8 cellular contexts compared by ENCODE assay signal in the genomic region with DNA sequence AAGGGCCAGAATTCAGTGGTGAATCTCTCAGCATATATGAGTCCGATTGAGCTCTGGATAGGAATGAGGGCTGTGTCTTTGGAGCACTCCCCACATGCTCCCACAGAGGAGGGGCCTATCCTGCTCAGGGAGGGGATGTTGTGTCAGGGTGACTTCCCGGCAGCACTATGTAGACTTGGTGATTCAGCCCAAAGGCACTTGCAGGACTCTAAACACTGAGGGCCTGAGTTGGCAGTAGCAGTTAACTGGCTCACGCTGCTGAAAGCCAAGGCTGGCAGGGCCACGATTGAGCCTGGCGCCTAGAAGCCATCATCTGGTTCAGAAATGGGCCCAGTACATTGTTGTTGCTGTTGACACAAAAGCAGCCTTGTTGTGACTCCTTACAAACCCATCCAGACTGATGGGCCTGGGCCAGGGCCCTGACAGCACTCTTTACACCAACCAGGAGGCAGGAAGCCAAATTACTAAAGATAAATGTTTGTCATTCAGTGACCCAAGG. TPM values are rescaled to one million over a fixed set of nuclear protein-coding genes. Genes with fewer than 3 reads are reported as not detected.
A peak's percentile ranks its signal among the peaks of the same experiment; 100 is the strongest.
DNase-seq lines count a peak whose midpoint lies in the region; TF ChIP-seq lines count a peak whose summit lies in the region.

No MANE protein-coding gene starts in this region.

- intact Hi-C loops in ovary (cut with DNase I) = loop anchor here in 2 of 4 donors (10.0 kb wide), 2 partner anchors 68 to 178 kb away; a partner anchor contains a TSS
- intact Hi-C loops in activated naive CD4-positive, alpha-beta T cell treated with anti-CD3 and anti-CD28 coated beads for 36 hours (cut with micrococcal nuclease) = no loop called here

- H3K27me3 Mint-ChIP-seq in activated naive CD4-positive, alpha-beta T cell treated with anti-CD3 and anti-CD28 coated beads for 36 hours (ENCODE audit: low read depth) = no peaks in the 10 kb centered on the region

- H3K9me3 Mint-ChIP-seq in activated naive CD4-positive, alpha-beta T cell treated with anti-CD3 and anti-CD28 coated beads for 36 hours = no peaks in the 10 kb centered on the region

- CTCF ChIA-PET in activated naive CD4-positive, alpha-beta T cell treated with anti-CD3 and anti-CD28 coated beads for 36 hours (lab: Charles Lee) = no interaction called here

- no peak for TF ChIP-seq POLR2A in ovary (IDR thresholded peaks at IDR 0.05)

- TF ChIP-seq CTCF in AG10803 (conservative IDR thresholded peaks at IDR 0.05; ENCODE audit: low read length) (no peak), fibroblast of villous mesenchyme (IDR thresholded peaks at IDR 0.05; ENCODE audit: insufficient read depth, low read depth, low read length) (no peak), ovary (IDR thresholded peaks at IDR 0.05) (no peak)

- in situ Hi-C loops in SK-MEL-5 (cut with HindIII; ENCODE audit: low pct_unique_long_range_greater_than_20kb, low sequenced_read_pairs) = no loop called here

- no peak overlapping the region for H3K4me3 Mint-ChIP-seq in activated naive CD4-positive, alpha-beta T cell treated with anti-CD3 and anti-CD28 coated beads for 36 hours

- no peaks in the 10 kb centered on the region for H3K9me3 ChIP-seq in ovary

- H3K36me3 ChIP-seq in ovary = no peaks in the 10 kb centered on the region

- peaks cover 48% of the 10 kb centered on the region for H3K36me3 Mint-ChIP-seq in activated naive CD4-positive, alpha-beta T cell treated with anti-CD3 and anti-CD28 coated beads for 36 hours (ENCODE audit: low read depth)

- H3K27me3 ChIP-seq in ovary = no peaks in the 10 kb centered on the region

- H3K27ac Mint-ChIP-seq in activated naive CD4-positive, alpha-beta T cell treated with anti-CD3 and anti-CD28 coated beads for 36 hours = no peak overlapping the region

- H3K27ac ChIP-seq in ovary = peak overlapping the region; percentile 68 to 82

- DNase-seq in AG10803 (ENCODE audit: low read depth) (peak; percentile 100), SK-MEL-5 (ENCODE audit: low read depth, low spot score) (peak; percentile 48), fibroblast of villous mesenchyme (ENCODE audit: low read depth) (peak; percentile 98), ovary (peak; percentile 75 to 88 (median 82)), NK-92 (lab: John Stamatoyannopoulos, UW; ENCODE audit: unreplicated experiment) (no peak), NCI-H526 (lab: John Stamatoyannopoulos, UW) (no peak), NCI-H510A (lab: John Stamatoyannopoulos, UW) (no peak)
- DNase-seq in activated naive CD4-positive, alpha-beta T cell treated with anti-CD3 and anti-CD28 coated beads for 36 hours = no peak

- no peak overlapping the region for H3K4me3 ChIP-seq in AG10803 (ENCODE audit: low read length)
- H3K4me3 ChIP-seq in fibroblast of villous mesenchyme (ENCODE audit: low read depth, low read length) = no peak overlapping the region
- no peak overlapping the region for H3K4me3 ChIP-seq in ovary

- no peaks in the 10 kb centered on the region for H3K4me1 Mint-ChIP-seq in activated naive CD4-positive, alpha-beta T cell treated with anti-CD3 and anti-CD28 coated beads for 36 hours (ENCODE audit: low read depth)

- peaks cover 15% of the 10 kb centered on the region for H3K4me1 ChIP-seq in ovary (ENCODE audit: insufficient read depth)

- WGBS in ovary, 3 donors = 3 to 16% (median 8%) methylated on average over 5 of the region's 5 CpGs

- peak; percentile 54 for TF ChIP-seq EP300 in ovary (IDR thresholded peaks at IDR 0.05)

RNA-seq across cellular contexts. Expression of a gene that starts 31.9 kb away (rescaled TPM):
- total RNA-seq in SK-MEL-5 (2014; rRNA removed; shearing (Covaris generic)) = 71.5 and 78.0 TPM in 2 replicates
- polyA plus RNA-seq in SK-MEL-5 (2015; cell fraction: cytosol; rRNA removed) = 71.8 and 85.7 TPM in 2 replicates
- polyA plus RNA-seq in SK-MEL-5 (2015; cell fraction: nucleus; rRNA removed) = 61.5 and 64.3 TPM in 2 replicates
- 67.0 and 78.2 TPM in 2 replicates for total RNA-seq in fibroblast of villous mesenchyme
- total RNA-seq in ovary = 10 to 100 TPM; 25.5 to 91.4 (median 79.3) TPM
- polyA plus RNA-seq in ovary = 10 to 100 TPM; 23.0 to 66.5 TPM
- 100 to 1,000 TPM; 234 to 235 TPM for total RNA-seq in activated naive CD4-positive, alpha-beta T cell treated with anti-CD3 and anti-CD28 coated beads for 36 hours

RNA-seq across cellular contexts. Expression of a gene that starts 39.3 kb away (rescaled TPM):
- total RNA-seq in SK-MEL-5 (2014; rRNA removed; shearing (Covaris generic)) = 4.0 and 9.8 TPM in 2 replicates
- polyA plus RNA-seq in SK-MEL-5 (2015; cell fraction: cytosol; rRNA removed) = 31.2 and 36.3 TPM in 2 replicates
- polyA plus RNA-seq in SK-MEL-5 (2015; cell fraction: nucleus; rRNA removed) = 20.6 and 47.6 TPM in 2 replicates
- total RNA-seq in fibroblast of villous mesenchyme (41.9 and 62.6 TPM in 2 replicates), ovary (100 to 1,000 TPM in 2 of 7 donors, 10 to 100 TPM in 5; 33.0 to 166 (median 84.9) TPM)
- 10 to 100 TPM; 12.1 to 59.3 TPM for polyA plus RNA-seq in ovary
- 1 to 10 TPM; 2.4 TPM for total RNA-seq in activated naive CD4-positive, alpha-beta T cell treated with anti-CD3 and anti-CD28 coated beads for 36 hours

RNA-seq across cellular contexts. Expression of a gene that starts 41.5 kb away (rescaled TPM):
- total RNA-seq in SK-MEL-5 (2014; rRNA removed; shearing (Covaris generic)) = 32.1 and 41.4 TPM in 2 replicates
- 46.2 and 51.5 TPM in 2 replicates for polyA plus RNA-seq in SK-MEL-5 (2015; cell fraction: cytosol; rRNA removed)
- 22.3 and 26.7 TPM in 2 replicates for polyA plus RNA-seq in SK-MEL-5 (2015; cell fraction: nucleus; rRNA removed)
- total RNA-seq in fibroblast of villous mesenchyme = 46.7 and 52.2 TPM in 2 replicates
- total RNA-seq in ovary = 10 to 100 TPM; 30.9 to 62.3 (median 48.0) TPM
- polyA plus RNA-seq in ovary = 10 to 100 TPM; 19.8 to 27.0 TPM
- 10 to 100 TPM; 38.1 to 38.9 TPM for total RNA-seq in activated naive CD4-positive, alpha-beta T cell treated with anti-CD3 and anti-CD28 coated beads for 36 hours

RNA-seq across cellular contexts. Expression of a gene that starts 42.5 kb away (rescaled TPM):
- 1.7 and 3.3 TPM in 2 replicates for total RNA-seq in SK-MEL-5 (2014; rRNA removed; shearing (Covaris generic))
- 4.2 and 5.6 TPM in 2 replicates for polyA plus RNA-seq in SK-MEL-5 (2015; cell fraction: cytosol; rRNA removed)
- 13.5 and 22.8 TPM in 2 replicates for polyA plus RNA-seq in SK-MEL-5 (2015; cell fraction: nucleus; rRNA removed)
- total RNA-seq in fibroblast of villous mesenchyme (6.1 and 6.9 TPM in 2 replicates), ovary (10 to 100 TPM; 12.4 to 24.0 (median 18.5) TPM)
- polyA plus RNA-seq in ovary = 10 to 100 TPM; 11.0 to 24.5 TPM
- total RNA-seq in activated naive CD4-positive, alpha-beta T cell treated with anti-CD3 and anti-CD28 coated beads for 36 hours = 10 to 100 TPM; 12.3 to 12.7 TPM

RNA-seq across cellular contexts. Expression of a gene that starts 55.3 kb away (rescaled TPM):
- 10.6 and 14.4 TPM in 2 replicates for total RNA-seq in SK-MEL-5 (2014; rRNA removed; shearing (Covaris generic))
- polyA plus RNA-seq in SK-MEL-5 (2015; cell fraction: cytosol; rRNA removed) = 31.6 and 32.3 TPM in 2 replicates
- 24.4 and 38.3 TPM in 2 replicates for polyA plus RNA-seq in SK-MEL-5 (2015; cell fraction: nucleus; rRNA removed)
- total RNA-seq in fibroblast of villous mesenchyme (8.4 and 11.7 TPM in 2 replicates), ovary (10 to 100 TPM; 17.0 to 37.8 (median 27.9) TPM)
- polyA plus RNA-seq in ovary = 10 to 100 TPM; 14.4 to 26.9 TPM
- 10 to 100 TPM; 24.3 to 24.7 TPM for total RNA-seq in activated naive CD4-positive, alpha-beta T cell treated with anti-CD3 and anti-CD28 coated beads for 36 hours

Comparison
In these comparisons a context has a peak if more than half of its experiments do, and no peak if none do; other contexts are left out.
1. DNase-seq: peak in AG10803 (single experiment), SK-MEL-5 (single experiment), fibroblast of villous mesenchyme (single experiment) and ovary (5 of 5); none in NK-92 (single experiment), NCI-H526 (0 of 2), NCI-H510A (single experiment) and activated naive CD4-positive, alpha-beta T cell treated with anti-CD3 and anti-CD28 coated beads for 36 hours (single experiment).